22 cellular contexts compared by ENCODE assay signal in the genomic region with DNA sequence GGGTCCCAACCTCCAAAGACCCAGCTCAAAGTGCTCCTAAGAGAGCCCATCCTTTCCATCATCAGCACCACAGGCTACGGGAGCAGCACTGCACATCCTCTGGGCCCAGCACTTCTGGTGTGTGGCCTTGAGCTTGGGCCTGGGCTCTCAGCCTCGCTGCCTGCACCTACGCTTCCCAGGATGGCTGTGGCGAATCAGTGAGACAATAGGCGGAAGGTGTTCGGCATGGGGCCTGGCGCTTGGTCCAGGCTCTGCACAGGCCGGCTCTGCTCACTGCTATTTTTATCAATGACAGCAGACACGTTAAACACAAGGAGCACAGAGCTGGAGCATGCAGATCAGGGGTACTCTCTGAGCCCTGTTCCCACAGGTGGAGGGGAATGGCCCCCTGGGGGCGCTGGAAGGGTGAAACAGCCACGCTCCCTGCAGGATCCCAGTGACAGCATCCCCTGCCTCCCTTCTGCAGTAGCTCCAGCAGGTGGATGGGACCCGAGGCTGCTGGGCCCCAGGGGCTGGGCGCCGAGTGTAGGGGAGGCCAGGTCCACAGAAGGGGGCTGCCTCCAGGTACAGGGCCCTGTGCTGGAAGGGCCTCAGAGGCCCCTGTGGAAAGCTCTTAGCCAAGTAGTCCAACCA.
DNase-seq lines count a peak whose midpoint lies in the region; ATAC-seq and TF ChIP-seq lines count a peak whose summit lies in the region.
"Had no signal": no experiment of that assay in that cellular context is flagged by ENCODE, and none has a peak within 500 bp of the region (broad histone marks: within the 10 kb centered on the region; RNA-seq: fewer than 3 reads in every experiment).

No MANE protein-coding gene starts in this region.

- peak in 1 of 2 experiments; percentile 25; a peak in 1 of 4 replicates for TF ChIP-seq CTCF in GM23338 (conservative IDR thresholded peaks at IDR 0.05; ENCODE audit: low read depth in 2 of 2)
- no peak for TF ChIP-seq CTCF in transverse colon (IDR thresholded peaks at IDR 0.05)

- H3K9me3 Mint-ChIP-seq in GM23338: no peaks in the 10 kb centered on the region
- H3K9me3 Mint-ChIP-seq in activated T-helper 17 cell treated with anti-CD3 and anti-CD28 coated beads, Interleukin-2, amount 50 U/mL, for 72 hours: no peaks in the 10 kb centered on the region
- H3K9me3 Mint-ChIP-seq: neural crest cell; stimulated activated naive CD8-positive, alpha-beta T cell treated with anti-CD3 and anti-CD28 coated beads, Interleukin-15, amount 100 ng/mL, for 72 hours; T-helper 1 cell treated with Interleukin-12 subunit alpha and Interleukin-12 subunit beta and Interleukin-4 antibody, amounts not matched to agents 30 μg/mL and 1 μg/mL, for 36 hours had no signal

- H3K9me2 ChIP-seq in GM23338 (ENCODE audit: insufficient read depth): no peaks in the 10 kb centered on the region

- 91% methylated on average over 14 of the region's 14 CpGs; no CpG with 5 or more reads in 1 of the 2 donors for WGBS in transverse colon (ENCODE audit: low coverage in 1 of 2), 2 donors

- no peak overlapping the region for H3K4me2 ChIP-seq in GM23338

- no peak overlapping the region for H3K4me3 Mint-ChIP-seq in GM23338
- H3K4me3 Mint-ChIP-seq in activated T-helper 17 cell treated with anti-CD3 and anti-CD28 coated beads, Interleukin-2, amount 50 U/mL, for 72 hours: no peak overlapping the region
- H3K4me3 Mint-ChIP-seq: neural crest cell; stimulated activated naive CD8-positive, alpha-beta T cell treated with anti-CD3 and anti-CD28 coated beads, Interleukin-15, amount 100 ng/mL, for 72 hours; T-helper 1 cell treated with Interleukin-12 subunit alpha and Interleukin-12 subunit beta and Interleukin-4 antibody, amounts not matched to agents 30 μg/mL and 1 μg/mL, for 36 hours had no signal

- no peaks in the 10 kb centered on the region for H3K79me2 ChIP-seq in GM23338 (replicated peaks; ENCODE audit: insufficient read depth)

- H3K4me1 ChIP-seq in GM23338 (ENCODE audit: insufficient read depth) (no peaks in the 10 kb centered on the region), transverse colon (peaks cover 0 to 16% (median 14%) of the 10 kb centered on the region in 4 donors)
- H3K4me1 ChIP-seq: foreskin keratinocyte had no signal

- no peak overlapping the region for H3K4me3 ChIP-seq in GM23338
- no peak overlapping the region for H3K4me3 ChIP-seq in transverse colon
- H3K4me3 ChIP-seq: lower lobe of right lung had no signal

- H3K27ac Mint-ChIP-seq in GM23338: no peak overlapping the region
- H3K27ac Mint-ChIP-seq in activated T-helper 17 cell treated with anti-CD3 and anti-CD28 coated beads, Interleukin-2, amount 50 U/mL, for 72 hours: peak overlapping the region; percentile 41
- H3K27ac Mint-ChIP-seq: T-helper 1 cell treated with Interleukin-12 subunit alpha and Interleukin-12 subunit beta and Interleukin-4 antibody, amounts not matched to agents 30 μg/mL and 1 μg/mL, for 36 hours had no signal

- no peak for TF ChIP-seq POLR2A in transverse colon (IDR thresholded peaks at IDR 0.05)

- TF ChIP-seq EP300 in transverse colon (IDR thresholded peaks at IDR 0.05; ENCODE audit: low read depth): no peak

- H4K20me1 ChIP-seq in GM23338 (replicated peaks; ENCODE audit: insufficient read depth): no peaks in the 10 kb centered on the region; the same call in none of the 2 replicates

- H3K27me3 ChIP-seq in GM23338 (ENCODE audit: insufficient read depth) (no peaks in the 10 kb centered on the region), transverse colon (no peaks in the 10 kb centered on the region)
- H3K27me3 ChIP-seq: foreskin keratinocyte had no signal

- H2AFZ ChIP-seq in GM23338: no peak overlapping the region

- H3K36me3 Mint-ChIP-seq in GM23338 (ENCODE audit: low read depth): peaks cover 3% of the 10 kb centered on the region; the same call in 1 of the 3 replicates
- peaks cover 38% of the 10 kb centered on the region for H3K36me3 Mint-ChIP-seq in activated T-helper 17 cell treated with anti-CD3 and anti-CD28 coated beads, Interleukin-2, amount 50 U/mL, for 72 hours (ENCODE audit: low read depth)

- no peaks in the 10 kb centered on the region for H3F3A ChIP-seq in GM23338 (replicated peaks; ENCODE audit: low read depth)

- ATAC-seq in GM23338 (no peak; the same call in 2 of the 3 replicates), Right ventricle myocardium inferior (peak; percentile 67), HG03469 (IDR thresholded peaks at IDR 0.05; ENCODE audit: unreplicated experiment) (no peak)
- no peak for ATAC-seq in activated T-helper 17 cell treated with anti-CD3 and anti-CD28 coated beads, Interleukin-2, amount 50 U/mL, for 72 hours (replicated peaks)
- ATAC-seq: foreskin keratinocyte; lower lobe of right lung; stimulated activated naive CD8-positive, alpha-beta T cell treated with anti-CD3 and anti-CD28 coated beads, Interleukin-15, amount 100 ng/mL, for 72 hours had no signal

- H3K27me3 Mint-ChIP-seq in GM23338 (ENCODE audit: insufficient read depth, low read depth, poor library complexity): peaks cover 1% of the 10 kb centered on the region
- H3K27me3 Mint-ChIP-seq in activated T-helper 17 cell treated with anti-CD3 and anti-CD28 coated beads, Interleukin-2, amount 50 U/mL, for 72 hours: no peaks in the 10 kb centered on the region
- H3K27me3 Mint-ChIP-seq: stimulated activated naive CD8-positive, alpha-beta T cell treated with anti-CD3 and anti-CD28 coated beads, Interleukin-15, amount 100 ng/mL, for 72 hours had no signal

- intact Hi-C loops in Right ventricle myocardium inferior (cut with DNase I) (loop anchor here (5.0 kb wide), 1 partner anchor 61 kb away; no protein-coding TSS in a partner anchor), transverse colon (cut with DNase I; ENCODE audit: low total_unique reads) (loop anchor here (10.0 kb wide), 1 partner anchor 53 kb away; no protein-coding TSS in a partner anchor)

- H3K36me3 ChIP-seq in GM23338 (ENCODE audit: insufficient read depth): no peaks in the 10 kb centered on the region
- peaks cover 0 to 12% (median 4%) of the 10 kb centered on the region in 4 donors for H3K36me3 ChIP-seq in transverse colon

- H3K27ac ChIP-seq in GM23338 (ENCODE audit: low read depth): no peak overlapping the region
- no peak overlapping the region for H3K27ac ChIP-seq in transverse colon
- H3K27ac ChIP-seq: foreskin keratinocyte, lower lobe of right lung had no signal

- in situ Hi-C loops in transverse colon (cut with MboI; ENCODE audit: low pct_ligation_motif_present in 1 of 4, low pct_unique_long_range_greater_than_20kb in 1 of 4, low sequenced_read_pairs in 3 of 4): no loop called here

- peak; percentile 14 for DNase-seq in GM23338 (ENCODE audit: low spot score)
- DNase-seq in Right ventricle myocardium inferior (ENCODE audit: missing footprints): no peak
- DNase-seq in lung microvascular endothelial cell (ENCODE audit: low read depth in 2 of 2): peak; percentile 31 to 64
- no peak for DNase-seq in transverse colon
- DNase-seq in NCI-H774 (lab: John Stamatoyannopoulos, UW): no peak
- no peak for DNase-seq in A172 (ENCODE audit: low spot score)
- DNase-seq: activated CD4-positive, alpha-beta T cell treated with anti-CD3 and anti-CD28 coated beads, Interleukin-2, amount 50 U/mL, for 1 hour; COR-L47; DND-41; foreskin keratinocyte; IMR-90; lower lobe of right lung; NCI-H1417 treated with DMSO at 0.1 percent for 48 hours; NCI-H524; stimulated activated CD4-positive, alpha-beta T cell treated with anti-CD3 and anti-CD28 coated beads, Interleukin-12 subunit alpha, Interleukin-12 subunit beta, amount 100 ng/mL, for 4 hours; stimulated activated CD4-positive, alpha-beta T cell treated with anti-CD3 and anti-CD28 coated beads, Interleukin-4, amount 100 ng/mL, for 4 hours; stimulated activated naive CD8-positive, alpha-beta T cell treated with anti-CD3 and anti-CD28 coated beads, Interleukin-15, amount 100 ng/mL, for 72 hours; trophoblast cell had no signal

- no peaks in the 10 kb centered on the region for H3K9me3 ChIP-seq in transverse colon
- H3K9me3 ChIP-seq: lower lobe of right lung had no signal

- H3K4me1 Mint-ChIP-seq in GM23338: no peaks in the 10 kb centered on the region
- peaks cover 9% of the 10 kb centered on the region for H3K4me1 Mint-ChIP-seq in activated T-helper 17 cell treated with anti-CD3 and anti-CD28 coated beads, Interleukin-2, amount 50 U/mL, for 72 hours
- H3K4me1 Mint-ChIP-seq: neural crest cell had no signal

TF ChIP-seq in GM23338, 12 proteins besides CTCF, POLR2A, EP300 and RAD21 (continues in another document):
- TF ChIP-seq POLR2AphosphoS5 (IDR thresholded peaks at IDR 0.05; ENCODE audit: low read depth): no peak
- TF ChIP-seq, protein P1, sequence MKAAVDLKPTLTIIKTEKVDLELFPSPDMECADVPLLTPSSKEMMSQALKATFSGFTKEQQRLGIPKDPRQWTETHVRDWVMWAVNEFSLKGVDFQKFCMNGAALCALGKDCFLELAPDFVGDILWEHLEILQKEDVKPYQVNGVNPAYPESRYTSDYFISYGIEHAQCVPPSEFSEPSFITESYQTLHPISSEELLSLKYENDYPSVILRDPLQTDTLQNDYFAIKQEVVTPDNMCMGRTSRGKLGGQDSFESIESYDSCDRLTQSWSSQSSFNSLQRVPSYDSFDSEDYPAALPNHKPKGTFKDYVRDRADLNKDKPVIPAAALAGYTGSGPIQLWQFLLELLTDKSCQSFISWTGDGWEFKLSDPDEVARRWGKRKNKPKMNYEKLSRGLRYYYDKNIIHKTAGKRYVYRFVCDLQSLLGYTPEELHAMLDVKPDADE (IDR thresholded peaks at IDR 0.05): no peak
- no peak for TF ChIP-seq CREB1 (CRISPR knock-in tag; IDR thresholded peaks at IDR 0.05; ENCODE audit: low read depth)

Comparison
In these comparisons a context has a peak if more than half of its experiments do, and no peak if none do; other contexts are left out.
1. DNase-seq: peak in GM23338 (single experiment) and lung microvascular endothelial cell (2 of 2); none in Right ventricle myocardium inferior (single experiment), transverse colon (single experiment), NCI-H774 (single experiment) and A172 (single experiment).